In the genomic region with DNA sequence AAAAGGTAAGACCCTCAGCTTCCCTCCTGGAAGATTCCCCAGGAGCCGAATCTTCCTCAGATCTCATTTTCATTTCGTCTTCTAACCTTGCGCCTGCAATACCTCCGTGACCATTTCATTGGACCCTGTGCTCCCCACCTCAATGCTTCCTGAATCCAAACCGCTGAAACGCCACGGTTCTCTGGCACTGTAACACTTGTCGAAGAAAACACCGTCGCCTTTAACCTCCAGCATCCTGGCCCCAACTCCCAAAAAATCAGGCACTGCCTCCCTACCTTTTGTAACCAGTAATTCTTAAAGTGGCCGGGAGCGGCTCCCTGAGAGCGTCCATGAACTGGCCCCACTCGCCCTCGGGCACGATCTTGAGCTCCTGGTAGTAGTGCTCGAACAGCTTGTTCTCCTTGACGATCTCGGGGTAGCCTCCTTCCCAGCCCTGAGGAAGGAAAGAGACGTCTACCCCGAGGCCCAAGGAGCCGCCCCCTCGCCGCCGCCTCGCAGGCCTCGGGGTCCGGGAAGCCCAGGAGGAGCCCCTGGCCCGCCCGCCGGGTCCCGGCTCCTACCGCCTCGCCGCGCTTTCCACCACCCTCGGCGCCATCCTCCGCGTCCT, we compare ENCODE assay signal across 8 cellular contexts. TPM values are rescaled to one million over a fixed set of nuclear protein-coding genes. Genes with fewer than 3 reads are reported as not detected.
A peak's percentile ranks its signal among the peaks of the same experiment; 100 is the strongest.
DNase-seq lines count a peak whose midpoint lies in the region; ATAC-seq and TF ChIP-seq lines count a peak whose summit lies in the region.

No MANE protein-coding gene starts in this region.

- H3K9me3 ChIP-seq in BLaER1: no peaks in the 10 kb centered on the region
- no peaks in the 10 kb centered on the region for H3K9me3 ChIP-seq in SJCRH30 (replicated peaks)

- peaks cover 14% of the 10 kb centered on the region for H3K4me1 ChIP-seq in BLaER1
- no peaks in the 10 kb centered on the region for H3K4me1 ChIP-seq in SJCRH30

- H3K27ac ChIP-seq in BLaER1 (peak overlapping the region; percentile 99), SJCRH30 (peak overlapping the region; percentile 100)

- H3K9me3 Mint-ChIP-seq in natural killer cell treated with Interleukin-12 subunit alpha and Interleukin-12 subunit beta and Interleukin-15 and Interleukin-18, amount 100 ng/mL, for 72 hours: no peaks in the 10 kb centered on the region

- peak overlapping the region; percentile 92 for H3K4me3 ChIP-seq in BLaER1
- peak overlapping the region; percentile 94 for H3K4me3 ChIP-seq in SJCRH30

- TF ChIP-seq POLR2A in erythroblast (IDR thresholded peaks at IDR 0.05; ENCODE audit: low read length): no peak

- H4K20me1 ChIP-seq in BLaER1: peaks cover 72% of the 10 kb centered on the region

- peak; percentile 13 to 26 for DNase-seq in SJCRH30
- peak; percentile 70 to 73 for DNase-seq in erythroblast (lab: John Stamatoyannopoulos, UW)
- DNase-seq in natural killer cell treated with Interleukin-12 subunit alpha and Interleukin-12 subunit beta and Interleukin-15 and Interleukin-18, amount 100 ng/mL, for 72 hours (ENCODE audit: low spot score): no peak
- DNase-seq in DMS153 treated with DMSO at 0.1 percent for 48 hours (lab: John Stamatoyannopoulos, UW; ENCODE audit: unreplicated experiment): no peak
- DNase-seq in kidney glomerular epithelial cell (lab: John Stamatoyannopoulos, UW): no peak

- peak; percentile 22 for ATAC-seq in GM19025 (IDR thresholded peaks at IDR 0.05; ENCODE audit: low read depth, unreplicated experiment)
- peak; percentile 19 for ATAC-seq in HG03175 (IDR thresholded peaks at IDR 0.05; ENCODE audit: unreplicated experiment)
- peak in 1 of 2 donors; percentile 41 for ATAC-seq in natural killer cell treated with Interleukin-12 subunit alpha and Interleukin-12 subunit beta and Interleukin-15 and Interleukin-18, amount 100 ng/mL, for 72 hours

- H3K9ac ChIP-seq in BLaER1: peak overlapping the region; percentile 97

- H3K27me3 ChIP-seq in BLaER1: no peaks in the 10 kb centered on the region
- no peaks in the 10 kb centered on the region for H3K27me3 ChIP-seq in SJCRH30

- H3K4me2 ChIP-seq in BLaER1: peak overlapping the region; percentile 96

- H3K4me1 Mint-ChIP-seq in natural killer cell treated with Interleukin-12 subunit alpha and Interleukin-12 subunit beta and Interleukin-15 and Interleukin-18, amount 100 ng/mL, for 72 hours (ENCODE audit: low read depth in 2 of 2): peaks cover 28 to 34% of the 10 kb centered on the region in 2 donors

- H3K36me3 ChIP-seq in BLaER1 (peaks cover 38% of the 10 kb centered on the region), SJCRH30 (peaks cover 40% of the 10 kb centered on the region)

- H3K36me3 Mint-ChIP-seq in natural killer cell treated with Interleukin-12 subunit alpha and Interleukin-12 subunit beta and Interleukin-15 and Interleukin-18, amount 100 ng/mL, for 72 hours: peaks cover 28% of the 10 kb centered on the region

- no peaks in the 10 kb centered on the region for H3K27me3 Mint-ChIP-seq in natural killer cell treated with Interleukin-12 subunit alpha and Interleukin-12 subunit beta and Interleukin-15 and Interleukin-18, amount 100 ng/mL, for 72 hours

- peak overlapping the region; percentile 99 for H3K4me3 Mint-ChIP-seq in natural killer cell treated with Interleukin-12 subunit alpha and Interleukin-12 subunit beta and Interleukin-15 and Interleukin-18, amount 100 ng/mL, for 72 hours

- peak overlapping the region; percentile 91 to 96 for H3K27ac Mint-ChIP-seq in natural killer cell treated with Interleukin-12 subunit alpha and Interleukin-12 subunit beta and Interleukin-15 and Interleukin-18, amount 100 ng/mL, for 72 hours

RNA-seq across cellular contexts. Expression of a gene that starts 0.4 kb away (rescaled TPM):
- total RNA-seq in SJCRH30 (2014; rRNA removed; shearing (Covaris generic)): 53.0 and 54.2 TPM in 2 replicates
- total RNA-seq in natural killer cell treated with Interleukin-12 subunit alpha and Interleukin-12 subunit beta and Interleukin-15 and Interleukin-18, amount 100 ng/mL, for 72 hours: 100 to 1,000 TPM; 111 to 164 TPM

RNA-seq across cellular contexts. Expression of a gene that starts 0.8 kb away (rescaled TPM):
- total RNA-seq in SJCRH30 (2014; rRNA removed; shearing (Covaris generic)): 9.7 and 11.2 TPM in 2 replicates
- total RNA-seq in natural killer cell treated with Interleukin-12 subunit alpha and Interleukin-12 subunit beta and Interleukin-15 and Interleukin-18, amount 100 ng/mL, for 72 hours: 10 to 100 TPM in 1 of 2 donors, 1 to 10 TPM in 1; 7.2 to 14.6 TPM

Comparison
In these comparisons a context has a peak if more than half of its experiments do, and no peak if none do; other contexts are left out.
1. DNase-seq: peak in SJCRH30 (2 of 2) and erythroblast (2 of 2); none in natural killer cell treated with Interleukin-12 subunit alpha and Interleukin-12 subunit beta and Interleukin-15 and Interleukin-18, amount 100 ng/mL, for 72 hours (single experiment), DMS153 treated with DMSO at 0.1 percent for 48 hours (single experiment) and kidney glomerular epithelial cell (single experiment).